8 cellular contexts compared by ENCODE assay signal in genomic region chr18:79393181-79393598, GRCh38. TPM values are rescaled to one million over a fixed set of nuclear protein-coding genes. Genes with fewer than 3 reads are reported as not detected.
A peak's percentile ranks its signal among the peaks of the same experiment; 100 is the strongest.
DNase-seq lines count a peak whose midpoint lies in the region; ATAC-seq lines count a peak whose summit lies in the region.

No MANE protein-coding gene starts in this region.

- H3K36me3 Mint-ChIP-seq in activated CD4-positive, alpha-beta T cell treated with anti-CD3 and anti-CD28 coated beads for 36 hours (ENCODE audit: low read depth) = peaks cover 10% of the 10 kb centered on the region
- H3K36me3 Mint-ChIP-seq in activated T-cell treated with anti-CD3 and anti-CD28 coated beads, Interleukin-2, amount 50 U/mL, for 4 hours (ENCODE audit: insufficient read depth) = no peaks in the 10 kb centered on the region
- peaks cover 6% of the 10 kb centered on the region for H3K36me3 Mint-ChIP-seq in stimulated activated effector memory CD8-positive, alpha-beta T cell treated with anti-CD3 and anti-CD28 coated beads, Interleukin-12 subunit alpha, Interleukin-12 subunit beta, amount 100 ng/mL, for 72 hours

- peak overlapping the region; percentile 78 for H3K27ac Mint-ChIP-seq in activated CD4-positive, alpha-beta T cell treated with anti-CD3 and anti-CD28 coated beads for 36 hours
- peak overlapping the region; percentile 92 for H3K27ac Mint-ChIP-seq in stimulated activated effector memory CD8-positive, alpha-beta T cell treated with anti-CD3 and anti-CD28 coated beads, Interleukin-12 subunit alpha, Interleukin-12 subunit beta, amount 100 ng/mL, for 72 hours

- no peaks in the 10 kb centered on the region for H3K9me3 Mint-ChIP-seq in activated CD4-positive, alpha-beta T cell treated with anti-CD3 and anti-CD28 coated beads for 36 hours (ENCODE audit: low read depth)
- no peaks in the 10 kb centered on the region for H3K9me3 Mint-ChIP-seq in activated T-cell treated with anti-CD3 and anti-CD28 coated beads, Interleukin-2, amount 50 U/mL, for 4 hours
- no peaks in the 10 kb centered on the region for H3K9me3 Mint-ChIP-seq in stimulated activated effector memory CD8-positive, alpha-beta T cell treated with anti-CD3 and anti-CD28 coated beads, Interleukin-12 subunit alpha, Interleukin-12 subunit beta, amount 100 ng/mL, for 72 hours

- H3K4me1 Mint-ChIP-seq in activated CD4-positive, alpha-beta T cell treated with anti-CD3 and anti-CD28 coated beads for 36 hours = peaks cover 21% of the 10 kb centered on the region
- peaks cover 22% of the 10 kb centered on the region for H3K4me1 Mint-ChIP-seq in activated T-cell treated with anti-CD3 and anti-CD28 coated beads, Interleukin-2, amount 50 U/mL, for 4 hours (ENCODE audit: low read depth)
- H3K4me1 Mint-ChIP-seq in stimulated activated effector memory CD8-positive, alpha-beta T cell treated with anti-CD3 and anti-CD28 coated beads, Interleukin-12 subunit alpha, Interleukin-12 subunit beta, amount 100 ng/mL, for 72 hours = peaks cover 19% of the 10 kb centered on the region

- peak overlapping the region; percentile 73 for H3K4me3 Mint-ChIP-seq in activated CD4-positive, alpha-beta T cell treated with anti-CD3 and anti-CD28 coated beads for 36 hours
- H3K4me3 Mint-ChIP-seq in activated T-cell treated with anti-CD3 and anti-CD28 coated beads, Interleukin-2, amount 50 U/mL, for 4 hours = peak overlapping the region; percentile 84
- peak overlapping the region; percentile 82 for H3K4me3 Mint-ChIP-seq in stimulated activated effector memory CD8-positive, alpha-beta T cell treated with anti-CD3 and anti-CD28 coated beads, Interleukin-12 subunit alpha, Interleukin-12 subunit beta, amount 100 ng/mL, for 72 hours

- intact Hi-C loops in activated CD4-positive, alpha-beta T cell treated with anti-CD3 and anti-CD28 coated beads for 36 hours (cut with DNase I, micrococcal nuclease) = loop anchor here (1.0 to 10.0 kb wide), 2 partner anchors 14 to 572 kb away; partner anchors contain the start of gene HSBP1L1 (in 1 of the 2)
- intact Hi-C loops in left ventricle myocardium superior (cut with micrococcal nuclease) = no loop called here

- DNase-seq in activated CD4-positive, alpha-beta T cell treated with anti-CD3 and anti-CD28 coated beads for 36 hours = peak; percentile 48
- DNase-seq in activated CD4-positive, alpha-beta T cell treated with anti-CD3 and anti-CD28 coated beads for 4 hours = no peak
- DNase-seq in activated T-cell treated with anti-CD3 and anti-CD28 coated beads, Interleukin-2, amount 50 U/mL, for 4 hours = no peak
- DNase-seq in left ventricle myocardium superior = peak; percentile 63
- no peak for DNase-seq in stimulated activated effector memory CD8-positive, alpha-beta T cell treated with anti-CD3 and anti-CD28 coated beads, Interleukin-12 subunit alpha, Interleukin-12 subunit beta, amount 100 ng/mL, for 72 hours (ENCODE audit: low spot score in 2 of 2)
- DNase-seq in GM19240 (ENCODE audit: insufficient read length, low spot score) = no peak
- DNase-seq in activated gamma-delta T cell treated with Interleukin-2 at 50 U/mL for 16 hours = no peak

- CTCF ChIA-PET in activated CD4-positive, alpha-beta T cell treated with anti-CD3 and anti-CD28 coated beads for 36 hours (lab: Charles Lee) = interaction anchor here (1.0 to 2.0 kb wide), 8 partner anchors 10 to 287 kb away, joined by 3 to 9 read pairs (median 4); no protein-coding TSS in a partner anchor

- H3K27me3 Mint-ChIP-seq in activated CD4-positive, alpha-beta T cell treated with anti-CD3 and anti-CD28 coated beads for 36 hours = peaks cover 11% of the 10 kb centered on the region
- H3K27me3 Mint-ChIP-seq in activated T-cell treated with anti-CD3 and anti-CD28 coated beads, Interleukin-2, amount 50 U/mL, for 4 hours (ENCODE audit: low read depth) = peaks cover 4% of the 10 kb centered on the region

- no peak for ATAC-seq in activated CD4-positive, alpha-beta T cell treated with anti-CD3 and anti-CD28 coated beads for 36 hours
- no peak for ATAC-seq in activated T-cell treated with anti-CD3 and anti-CD28 coated beads, Interleukin-2, amount 50 U/mL, for 4 hours
- ATAC-seq in left ventricle myocardium superior (peak; percentile 6), GM18868 (IDR thresholded peaks at IDR 0.05; ENCODE audit: unreplicated experiment) (no peak)
- no peak for ATAC-seq in stimulated activated effector memory CD8-positive, alpha-beta T cell treated with anti-CD3 and anti-CD28 coated beads, Interleukin-12 subunit alpha, Interleukin-12 subunit beta, amount 100 ng/mL, for 72 hours

- POLR2A ChIA-PET in activated CD4-positive, alpha-beta T cell treated with anti-CD3 and anti-CD28 coated beads for 36 hours (lab: Charles Lee) = interaction anchor here (1.3 to 6.0 kb wide), 4 partner anchors 9 to 130 kb away, joined by 5 to 44 read pairs (median 8); no protein-coding TSS in a partner anchor

RNA-seq across cellular contexts. Expression of gene NFATC1, which starts 2.5 kb away (rescaled TPM):
- total RNA-seq in activated CD4-positive, alpha-beta T cell treated with anti-CD3 and anti-CD28 coated beads for 36 hours = 100 to 1,000 TPM in 1 of 2 experiments, 10 to 100 TPM in 1; 96.0 to 104 TPM
- total RNA-seq in activated T-cell treated with anti-CD3 and anti-CD28 coated beads, Interleukin-2, amount 50 U/mL, for 4 hours = 10 to 100 TPM; 62.7 to 80.8 (median 75.2) TPM
- total RNA-seq in left ventricle myocardium superior = 18.7 TPM

Comparison
In these comparisons a context has a peak if more than half of its experiments do, and no peak if none do; other contexts are left out.
1. DNase-seq: peak in activated CD4-positive, alpha-beta T cell treated with anti-CD3 and anti-CD28 coated beads for 36 hours (single experiment) and left ventricle myocardium superior (single experiment); none in activated CD4-positive, alpha-beta T cell treated with anti-CD3 and anti-CD28 coated beads for 4 hours (0 of 2), activated T-cell treated with anti-CD3 and anti-CD28 coated beads, Interleukin-2, amount 50 U/mL, for 4 hours (single experiment), stimulated activated effector memory CD8-positive, alpha-beta T cell treated with anti-CD3 and anti-CD28 coated beads, Interleukin-12 subunit alpha, Interleukin-12 subunit beta, amount 100 ng/mL, for 72 hours (0 of 2), GM19240 (single experiment) and activated gamma-delta T cell treated with Interleukin-2 at 50 U/mL for 16 hours (single experiment).
2. Peak in every context shown above with its lines, with median percentiles within 50 percentile points of each other: H3K4me3 Mint-ChIP-seq.